ENCODE assay signal across 11 cellular contexts in the genomic region with DNA sequence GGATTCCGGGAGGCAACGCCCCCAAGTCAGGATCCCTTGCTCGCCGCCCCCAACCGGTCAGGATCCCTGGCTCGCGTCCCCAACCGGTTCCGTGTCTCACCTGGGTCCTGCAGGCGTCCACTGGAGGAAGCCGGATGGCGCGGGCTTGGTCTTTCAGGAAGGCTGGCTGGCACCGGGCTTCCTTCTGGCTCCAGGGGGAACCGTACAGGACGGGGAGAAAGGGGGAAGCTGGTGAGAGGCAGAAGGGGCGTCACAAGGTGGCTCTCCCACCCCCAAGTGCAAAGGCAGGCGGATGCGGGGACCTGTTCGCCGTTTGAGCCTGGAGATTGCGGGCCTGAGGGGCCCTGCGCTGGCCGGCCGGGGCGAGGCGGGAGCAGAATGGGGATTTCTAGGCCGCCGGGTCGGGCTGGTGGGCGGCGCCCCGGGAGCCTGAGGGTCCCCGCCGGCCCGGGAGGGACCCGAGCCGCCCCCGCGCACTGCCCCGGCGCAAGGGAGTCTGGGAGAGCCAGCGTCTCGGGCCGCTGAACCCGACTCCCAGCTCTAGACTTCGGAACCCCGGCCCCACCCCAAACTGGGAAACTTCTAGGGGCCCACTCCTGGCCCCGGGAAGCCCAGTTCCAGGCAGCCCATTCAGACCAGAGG.
A peak's percentile ranks its signal among the peaks of the same experiment; 100 is the strongest.
DNase-seq lines count a peak whose midpoint lies in the region; ATAC-seq and TF ChIP-seq lines count a peak whose summit lies in the region.
"Had no signal": no experiment of that assay in that cellular context is flagged by ENCODE, and none has a peak within 500 bp of the region (broad histone marks: within the 10 kb centered on the region; RNA-seq: fewer than 3 reads in every experiment).

No MANE protein-coding gene starts in this region.

- in situ Hi-C loops in GM23248 (cut with MboI), result no loop called here

- DNase-seq in GM23248, result no peak
- no peak for DNase-seq in adipocyte (ENCODE audit: low read depth)
- DNase-seq in dedifferentiated amniotic fluid mesenchymal stem cell (ENCODE audit: extremely low spot score), result no peak
- DNase-seq in PC-9, result no peak
- DNase-seq: naive thymus-derived CD4-positive, alpha-beta T cell; NCI-H187 had no signal

- H3K4me1 ChIP-seq in GM23248 (ENCODE audit: insufficient read depth) (peaks cover 3% of the 10 kb centered on the region; the same call in 1 of the 2 replicates), adipocyte (ENCODE audit: control insufficient read depth, insufficient read depth, low read length) (peaks cover 35% of the 10 kb centered on the region), skeletal muscle satellite cell (ENCODE audit: control insufficient read depth, insufficient read depth, low read length) (peaks cover 13% of the 10 kb centered on the region), PC-9 (replicated peaks; ENCODE audit: insufficient read depth) (peaks cover 44% of the 10 kb centered on the region)

- H3K9me3 ChIP-seq in GM23248 (ENCODE audit: low read depth), result no peaks in the 10 kb centered on the region
- no peaks in the 10 kb centered on the region for H3K9me3 ChIP-seq in adipocyte (ENCODE audit: control insufficient read depth, low read length)
- peaks cover 11% of the 10 kb centered on the region for H3K9me3 ChIP-seq in iPS-18c (ENCODE audit: control insufficient read depth, insufficient read depth, low read length)
- H3K9me3 ChIP-seq in skeletal muscle satellite cell (replicated peaks; ENCODE audit: low read length), result no peaks in the 10 kb centered on the region
- no peaks in the 10 kb centered on the region; the same call in 1 of the 2 replicates for H3K9me3 ChIP-seq in PC-9 (ENCODE audit: insufficient read depth, low read depth)

- H3K27me3 ChIP-seq in GM23248 (replicated peaks; ENCODE audit: insufficient read depth) (no peaks in the 10 kb centered on the region), adipocyte (replicated peaks; ENCODE audit: control insufficient read depth, insufficient read depth, low read length) (no peaks in the 10 kb centered on the region), skeletal muscle satellite cell (ENCODE audit: control insufficient read depth, insufficient read depth, low read length) (no peaks in the 10 kb centered on the region), PC-9 (ENCODE audit: insufficient read depth, low read depth) (no peaks in the 10 kb centered on the region)

- no peak overlapping the region for H3K4me3 ChIP-seq in GM23248
- peak overlapping the region; percentile 29 for H3K4me3 ChIP-seq in adipocyte (ENCODE audit: low read length)
- H3K4me3 ChIP-seq in iPS-18c (ENCODE audit: insufficient read depth, low read depth, low read length), result peak overlapping the region; percentile 51
- no peak overlapping the region for H3K4me3 ChIP-seq in skeletal muscle satellite cell (ENCODE audit: low read length)
- no peak overlapping the region for H3K4me3 ChIP-seq in PC-9
- H3K4me3 ChIP-seq: SK-N-MC had no signal

- ATAC-seq in GM19023 (IDR thresholded peaks at IDR 0.05; ENCODE audit: unreplicated experiment) (no peak), GM21529 (IDR thresholded peaks at IDR 0.05; ENCODE audit: unreplicated experiment) (no peak)
- ATAC-seq: naive thymus-derived CD4-positive, alpha-beta T cell had no signal

- H3K9ac ChIP-seq in GM23248 (0 out of 2 replicates have a peak overlapping the region, but pooled peaks have one; percentile 14), adipocyte (ENCODE audit: low read length) (peak overlapping the region; percentile 22), skeletal muscle satellite cell (ENCODE audit: low read depth, low read length) (peak overlapping the region; percentile 90)

- no peak for TF ChIP-seq CTCF in PC-9 (conservative IDR thresholded peaks at IDR 0.05)

- intact Hi-C loops in PC-9 (cut with micrococcal nuclease; ENCODE audit: unreplicated experiment), result no loop called here

- H3K79me2 ChIP-seq in GM23248 (ENCODE audit: insufficient read depth) (peaks cover 36% of the 10 kb centered on the region), PC-9 (ENCODE audit: low read depth) (peaks cover 20% of the 10 kb centered on the region)

- H3F3A ChIP-seq in GM23248 (ENCODE audit: insufficient read depth) (peaks cover 57% of the 10 kb centered on the region), PC-9 (ENCODE audit: insufficient read depth, low read depth) (peaks cover 40% of the 10 kb centered on the region)

- H3K9me2 ChIP-seq in GM23248 (ENCODE audit: insufficient read depth) (no peaks in the 10 kb centered on the region), PC-9 (ENCODE audit: insufficient read depth) (no peaks in the 10 kb centered on the region)

- POLR2A ChIA-PET in PC-9 (lab: Charles Lee; ENCODE audit: unreplicated experiment), result no interaction called here

- BruUV-seq in PC-9 (replicated peaks; lab: Mats Ljungman, UMichigan), result no TSS peak

- CTCF ChIA-PET in PC-9 (lab: Charles Lee), result no interaction called here

- 28 to 31% methylated on average over 24 to 25 of the region's 49 CpGs for WGBS in GM23248 (ENCODE audit: low coverage in 1 of 2, low lambda C conversion rate in 2 of 2, missing lambda C conversion rate in 2 of 2), 2 experiments

- H4K20me1 ChIP-seq in GM23248 (ENCODE audit: insufficient read depth) (no peaks in the 10 kb centered on the region), PC-9 (ENCODE audit: insufficient read depth) (no peaks in the 10 kb centered on the region)

- no peak overlapping the region for H2AFZ ChIP-seq in GM23248
- no peak overlapping the region for H2AFZ ChIP-seq in PC-9

- peak overlapping the region; percentile 53 for H3K27ac ChIP-seq in GM23248
- H3K27ac ChIP-seq in PC-9, result no peak overlapping the region
- H3K27ac ChIP-seq: SK-N-MC had no signal

- no peaks in the 10 kb centered on the region; the same call in 1 of the 2 replicates for H3K36me3 ChIP-seq in GM23248 (ENCODE audit: low read depth)
- H3K36me3 ChIP-seq in adipocyte (ENCODE audit: control insufficient read depth, insufficient read depth, low read length, severe bottlenecking), result no peaks in the 10 kb centered on the region
- peaks cover 11% of the 10 kb centered on the region for H3K36me3 ChIP-seq in skeletal muscle satellite cell (ENCODE audit: insufficient read depth, low read length)
- 0 out of 2 replicates have a peak, but pooled peaks cover 12% of the 10 kb centered on the region for H3K36me3 ChIP-seq in PC-9 (ENCODE audit: low read depth)

- no peak overlapping the region for H3K4me2 ChIP-seq in GM23248 (ENCODE audit: unreplicated experiment)
- peak overlapping the region; percentile 90 for H3K4me2 ChIP-seq in skeletal muscle satellite cell (ENCODE audit: low read length)
- no peak overlapping the region for H3K4me2 ChIP-seq in PC-9

Comparison
In these comparisons a context has a peak if more than half of its experiments do, and no peak if none do; other contexts are left out.
1. H3K4me3 ChIP-seq: peak in adipocyte (single experiment) and iPS-18c (single experiment); none in GM23248 (single experiment), skeletal muscle satellite cell (single experiment) and PC-9 (single experiment).
2. H3K9ac ChIP-seq: peak in every context shown above with its lines; median percentile 90 in skeletal muscle satellite cell; 22 in adipocyte; 14 in GM23248.